1 cellular context compared by ENCODE assay signal in genomic region chr14:64217747-64218146, GRCh38.
TF ChIP-seq lines count a peak whose summit lies in the region.

No MANE protein-coding gene starts in this region.

TF ChIP-seq in GM12878, 131 proteins besides CTCF, POLR2A, EP300 and RAD21 (continued from another document):
- TF ChIP-seq CUX1 (IDR thresholded peaks at IDR 0.05; ENCODE audit: insufficient replicate concordance, low read depth, low read length) (no peak), MEF2B (IDR thresholded peaks at IDR 0.05; ENCODE audit: partially characterized antibody, poor library complexity, severe bottlenecking) (peak; percentile 10), ZBED1 (IDR thresholded peaks at IDR 0.05; ENCODE audit: borderline replicate concordance) (no peak), SUPT20H (IDR thresholded peaks at IDR 0.05; ENCODE audit: borderline replicate concordance, control insufficient read depth, low read depth, low read length) (no peak), NRF1 (conservative IDR thresholded peaks at IDR 0.05; ENCODE audit: low read depth, low read length) (no peak), POU2F2 (IDR thresholded peaks at IDR 0.05; ENCODE audit: borderline replicate concordance, low read depth, low read length) (no peak)
TF ChIP-seq in GM12878: peak in this region for 2.
